In genomic region chr1:205183676-205184335, GRCh38 we compare ENCODE assay signal across 1 cellular context.
TF ChIP-seq lines count a peak whose summit lies in the region.

No MANE protein-coding gene starts in this region.

TF ChIP-seq in IMR-90, 13 proteins besides CTCF, POLR2A, EP300 and RAD21:
- TF ChIP-seq CEBPB (IDR thresholded peaks at IDR 0.05; ENCODE audit: low read depth, low read length) (no peak), MXI1 (IDR thresholded peaks at IDR 0.05; ENCODE audit: borderline replicate concordance, low read depth, low read length) (no peak)
